8 cellular contexts compared by ENCODE assay signal in genomic region chrX:45771560-45772340, GRCh38.
DNase-seq lines count a peak whose midpoint lies in the region; ATAC-seq and TF ChIP-seq lines count a peak whose summit lies in the region.

No MANE protein-coding gene starts in this region.

- peak overlapping the region; percentile 70 for H3K27ac ChIP-seq in neutrophil

- POLR2A ChIA-PET in WTC11 (lab: Charles Lee): no interaction called here

- no peaks in the 10 kb centered on the region for H3K27me3 ChIP-seq in neutrophil

- H3K4me3 Mint-ChIP-seq in WTC11: no peak overlapping the region

- H3K4me3 ChIP-seq in neutrophil (ENCODE audit: low read depth in 1 of 2, low read length in 1 of 2): peak overlapping the region; percentile 32 to 40

- H3K36me3 Mint-ChIP-seq in WTC11: peaks cover 3% of the 10 kb centered on the region; the same call in 1 of the 2 replicates

- peaks cover 82% of the 10 kb centered on the region for H3K4me1 Mint-ChIP-seq in WTC11

- ATAC-seq in GM18502 (IDR thresholded peaks at IDR 0.05; ENCODE audit: poor library complexity, unreplicated experiment) (peak; percentile 61), HG03342 (IDR thresholded peaks at IDR 0.05; ENCODE audit: unreplicated experiment) (peak; percentile 51), WTC11 (no peak), HG03469 (IDR thresholded peaks at IDR 0.05; ENCODE audit: unreplicated experiment) (no peak)

- no peaks in the 10 kb centered on the region for H3K9me3 ChIP-seq in neutrophil

- H3K36me3 ChIP-seq in neutrophil: no peaks in the 10 kb centered on the region

- TF ChIP-seq CTCF in WTC11 (IDR thresholded peaks at IDR 0.05) (no peak), neutrophil (IDR thresholded peaks at IDR 0.05) (no peak)

- no peaks in the 10 kb centered on the region for H3K9me3 Mint-ChIP-seq in WTC11

- H3K4me1 ChIP-seq in neutrophil (ENCODE audit: control insufficient read depth in 1 of 2, insufficient read depth in 1 of 2, low read depth in 1 of 2, low read length in 1 of 2): peaks cover 42 to 52% of the 10 kb centered on the region in 2 experiments

- H3K27me3 Mint-ChIP-seq in WTC11 (ENCODE audit: low read depth): no peaks in the 10 kb centered on the region

- peak overlapping the region; percentile 37; the same call in 1 of the 2 replicates for H3K27ac Mint-ChIP-seq in WTC11

- no peak for DNase-seq in WTC11 (ENCODE audit: low spot score)
- DNase-seq in effector CD8-positive, alpha-beta T cell (lab: John Stamatoyannopoulos, UW): peak; percentile 5
- DNase-seq in inferior parietal cortex (ENCODE audit: extremely low spot score): no peak
- DNase-seq in mesenteric fat pad (ENCODE audit: low spot score): no peak

- CTCF ChIA-PET in WTC11 (lab: Charles Lee): no interaction called here

TF ChIP-seq in WTC11, 78 proteins besides CTCF, POLR2A, EP300 and RAD21:
- TF ChIP-seq RORB (CRISPR knock-in tag; IDR thresholded peaks at IDR 0.05) (no peak), FOXP1 (CRISPR knock-in tag; IDR thresholded peaks at IDR 0.05; ENCODE audit: borderline replicate concordance) (no peak), ESRRA (CRISPR knock-in tag; IDR thresholded peaks at IDR 0.05; ENCODE audit: borderline replicate concordance) (no peak)

Comparison
In these comparisons a context has a peak if more than half of its experiments do, and no peak if none do; other contexts are left out.
1. ATAC-seq: peak in GM18502 (single experiment) and HG03342 (single experiment); none in WTC11 (single experiment) and HG03469 (single experiment).